In genomic region chr1:156319664-156320063, GRCh38 we compare ENCODE assay signal across 1 cellular context.
TF ChIP-seq lines count a peak whose summit lies in the region.

No MANE protein-coding gene starts in this region.

TF ChIP-seq in HepG2, 621 proteins besides CTCF, POLR2A, EP300 and RAD21:
- TF ChIP-seq STAG1 (CRISPR knock-in tag; IDR thresholded peaks at IDR 0.05) (peak; percentile 42), KDM5A (IDR thresholded peaks at IDR 0.05; ENCODE audit: borderline replicate concordance, low read length) (peak; percentile 30; the same call in 1 of the 2 replicates), SETDB1 (CRISPR knock-in tag; IDR thresholded peaks at IDR 0.05; ENCODE audit: borderline replicate concordance) (no peak), TSC22D2 (CRISPR knock-in tag; IDR thresholded peaks at IDR 0.05; ENCODE audit: borderline replicate concordance) (no peak), ZNF501 (CRISPR knock-in tag; IDR thresholded peaks at IDR 0.05) (no peak)
